Comparison of ENCODE assay signal across 13 cellular contexts in genomic region chr3:150744041-150745026, GRCh38. TPM values are rescaled to one million over a fixed set of nuclear protein-coding genes. Genes with fewer than 3 reads are reported as not detected.
DNase-seq lines count a peak whose midpoint lies in the region; ATAC-seq, FAIRE-seq and TF ChIP-seq lines count a peak whose summit lies in the region.
"Had no signal": no experiment of that assay in that cellular context is flagged by ENCODE, and none has a peak within 500 bp of the region (broad histone marks: within the 10 kb centered on the region; RNA-seq: fewer than 3 reads in every experiment).

No MANE protein-coding gene starts in this region.

- no peak overlapping the region for H4K5ac ChIP-seq in IMR-90 (ENCODE audit: low read depth, low read length)

- H3K27me3 Mint-ChIP-seq in astrocyte (ENCODE audit: low read depth, unreplicated experiment) = no peaks in the 10 kb centered on the region

- no peak for TF ChIP-seq POLR2A in A549 (IDR thresholded peaks at IDR 0.05; ENCODE audit: low read length)
- TF ChIP-seq POLR2A in IMR-90 (IDR thresholded peaks at IDR 0.05; ENCODE audit: low read depth, low read length) = no peak

- H3K4me3 ChIP-seq in A549 (no peak overlapping the region), IMR-90 (ENCODE audit: insufficient read depth, low read depth, low read length) (no peak overlapping the region), astrocyte (ENCODE audit: insufficient read depth, low read depth, low read length) (no peak overlapping the region), mucosa of descending colon (no peak overlapping the region)

- POLR2A ChIA-PET in A549 (lab: Yijun Ruan, JAX) (interaction anchor here (0.8 kb wide), 1 partner anchor 81 kb away, joined by 3 read pairs; no protein-coding TSS in a partner anchor), IMR-90 (lab: Charles Lee; ENCODE audit: unreplicated experiment) (no interaction called here)

- H3K4me1 ChIP-seq in A549 (peaks cover 37% of the 10 kb centered on the region), IMR-90 (ENCODE audit: control insufficient read depth, insufficient read depth, low read length) (peaks cover 14% of the 10 kb centered on the region), astrocyte (ENCODE audit: insufficient read depth, low read length) (peaks cover 23% of the 10 kb centered on the region), mucosa of descending colon (ENCODE audit: low read depth) (peaks cover 35% of the 10 kb centered on the region)

- intact Hi-C loops in IMR-90 (cut with micrococcal nuclease) = no loop called here
- intact Hi-C loops in mucosa of descending colon (cut with DNase I, micrococcal nuclease) = no loop called here

- no peaks in the 10 kb centered on the region for H3K9me3 ChIP-seq in A549
- no peaks in the 10 kb centered on the region for H3K9me3 ChIP-seq in IMR-90 (ENCODE audit: control insufficient read depth, insufficient read depth, low read length)
- no peaks in the 10 kb centered on the region for H3K9me3 ChIP-seq in astrocyte (ENCODE audit: insufficient read depth, low read depth, low read length)
- no peaks in the 10 kb centered on the region for H3K9me3 ChIP-seq in mucosa of descending colon
- H3K9me3 ChIP-seq: neutrophil had no signal

- no peak overlapping the region for H2BK15ac ChIP-seq in IMR-90 (ENCODE audit: low read depth, low read length)

- no peak overlapping the region for H3K4ac ChIP-seq in IMR-90 (ENCODE audit: low read depth, low read length)

- FAIRE-seq in A549 (lab: Jason Lieb, UNC) (no peak), astrocyte (lab: Jason Lieb, UNC) (no peak)
- FAIRE-seq: endometrium, urothelium cell line had no signal

- peak overlapping the region; percentile 99 for H3K27ac Mint-ChIP-seq in astrocyte (ENCODE audit: unreplicated experiment)

- peaks cover 69% of the 10 kb centered on the region for H3K4me1 Mint-ChIP-seq in astrocyte (ENCODE audit: low read depth, unreplicated experiment)

- H3K4me3 Mint-ChIP-seq in astrocyte (ENCODE audit: unreplicated experiment) = peak overlapping the region; percentile 9

- H3K23ac ChIP-seq in IMR-90 (ENCODE audit: low read depth, low read length) = no peak overlapping the region; the same call in 1 of the 2 replicates

- no peak overlapping the region for H3K56ac ChIP-seq in IMR-90 (ENCODE audit: extremely low read depth, insufficient read depth, low read length)

- 0 out of 2 replicates have a peak overlapping the region, but pooled peaks have one; percentile 72 for H2AK5ac ChIP-seq in IMR-90 (ENCODE audit: low read depth, low read length)

- peaks cover 43 to 91% of the 10 kb centered on the region in 2 experiments for H3K79me1 ChIP-seq in IMR-90 (ENCODE audit: low read depth in 1 of 2, low read length in 2 of 2)

- no peak overlapping the region for H4K8ac ChIP-seq in IMR-90 (ENCODE audit: low read depth in 2 of 2, low read length in 2 of 2)

- no peak overlapping the region for H2BK20ac ChIP-seq in IMR-90 (ENCODE audit: low read depth, low read length)

- in situ Hi-C loops in IMR-90 (cut with MboI; ENCODE audit: low sequenced_read_pairs) = no loop called here

- no peak overlapping the region for H3K14ac ChIP-seq in IMR-90 (replicated peaks; ENCODE audit: low read depth, low read length)

- no peak for TF ChIP-seq RAD21 in A549 (conservative IDR thresholded peaks at IDR 0.05 in 1 of 2, IDR thresholded peaks at IDR 0.05 in 1 of 2)
- no peak for TF ChIP-seq RAD21 in IMR-90 (IDR thresholded peaks at IDR 0.05; ENCODE audit: low read length)

- no peak for TF ChIP-seq CTCF in A549 (IDR thresholded peaks at IDR 0.05)
- no peak for TF ChIP-seq CTCF in IMR-90 (conservative IDR thresholded peaks at IDR 0.05; ENCODE audit: low read depth, low read length)
- TF ChIP-seq CTCF in astrocyte (IDR thresholded peaks at IDR 0.05; ENCODE audit: insufficient read depth, low read depth, low read length) = no peak
- no peak for TF ChIP-seq CTCF in mucosa of descending colon (IDR thresholded peaks at IDR 0.05)

- DNase-seq in A549 (ENCODE audit: low read depth in 1 of 2, low spot score in 1 of 2) (no peak), IMR-90 (no peak), astrocyte (ENCODE audit: low read depth) (no peak), mucosa of descending colon (no peak), AML-193 (lab: John Stamatoyannopoulos, UW) (no peak), nucleus accumbens (lab: John Stamatoyannopoulos, UW) (no peak)
- no peak for DNase-seq in stimulated activated CD4-positive, alpha-beta T cell treated with anti-CD3 and anti-CD28 coated beads, Interleukin-1b, Interleukin-23, amount 100 ng/mL, for 48 hours
- DNase-seq: NCI-H187 treated with DMSO at 0.1 percent for 48 hours had no signal

- ATAC-seq in A549 (peak in 1 of 2 experiments; percentile 39; a peak in 3 of 6 replicates), IMR-90 (ENCODE audit: low read depth) (no peak), mucosa of descending colon (peak; percentile 35), HG03354 (IDR thresholded peaks at IDR 0.05; ENCODE audit: poor library complexity, severe bottlenecking, unreplicated experiment) (no peak)

- peaks cover 77% of the 10 kb centered on the region for H4K20me1 ChIP-seq in IMR-90 (ENCODE audit: insufficient read depth, low read length)
- peaks cover 68% of the 10 kb centered on the region for H4K20me1 ChIP-seq in astrocyte (ENCODE audit: insufficient read depth, low read length)

- peaks cover 29% of the 10 kb centered on the region for H3K9me1 ChIP-seq in IMR-90 (ENCODE audit: insufficient read depth, low read length)

- TF ChIP-seq EP300 in A549 (IDR thresholded peaks at IDR 0.05) = no peak

- no peaks in the 10 kb centered on the region for H3K9me3 Mint-ChIP-seq in astrocyte (ENCODE audit: unreplicated experiment)

- H2AFZ ChIP-seq in IMR-90 (replicated peaks; ENCODE audit: low read length, poor library complexity) = no peak overlapping the region
- no peak overlapping the region for H2AFZ ChIP-seq in astrocyte (ENCODE audit: low read depth, low read length)

- no peak overlapping the region for H2AK9ac ChIP-seq in IMR-90 (replicated peaks; ENCODE audit: low read depth, low read length, poor library complexity)

- no peak overlapping the region for H2BK120ac ChIP-seq in IMR-90 (ENCODE audit: low read depth, low read length)

- dilution Hi-C loops in IMR-90 (cut with HindIII; ENCODE audit: low sequenced_read_pairs, unreplicated experiment) = no loop called here

- peaks cover 72% of the 10 kb centered on the region for H3K79me2 ChIP-seq in astrocyte (ENCODE audit: insufficient read depth, low read length)

- H3K27ac ChIP-seq in A549 (peak overlapping the region; percentile 24 to 33; a peak in 2 of 6 replicates), IMR-90 (ENCODE audit: insufficient read depth, low read length) (no peak overlapping the region), astrocyte (ENCODE audit: low read depth, low read length) (no peak overlapping the region)
- H3K27ac ChIP-seq: neutrophil had no signal

- peaks cover 18% of the 10 kb centered on the region for H3K36me3 ChIP-seq in IMR-90 (ENCODE audit: control insufficient read depth, insufficient read depth, low read length)
- H3K36me3 ChIP-seq in astrocyte (ENCODE audit: insufficient read depth, low read length) = no peaks in the 10 kb centered on the region
- no peaks in the 10 kb centered on the region for H3K36me3 ChIP-seq in mucosa of descending colon (ENCODE audit: low read depth)

- 47% methylated on average over 8 of the region's 8 CpGs for WGBS in A549 (ENCODE audit: missing lambda C conversion rate)
- WGBS in IMR-90 (ENCODE audit: extremely low coverage in 2 of 2, insufficient read length in 1 of 2), 2 experiments = 58% methylated on average over 2 of the region's 8 CpGs; no CpG with 5 or more reads in 1 of the 2 experiments

- no peaks in the 10 kb centered on the region for H3K27me3 ChIP-seq in IMR-90 (ENCODE audit: control insufficient read depth, insufficient read depth, low read length)
- H3K27me3 ChIP-seq in astrocyte (ENCODE audit: insufficient read depth, low read length) = no peaks in the 10 kb centered on the region
- H3K27me3 ChIP-seq: neutrophil had no signal

- H3K4me2 ChIP-seq in A549 (peak overlapping the region; percentile 48), IMR-90 (ENCODE audit: low read depth, low read length) (no peak overlapping the region), astrocyte (ENCODE audit: low read length) (peak overlapping the region; percentile 39)

- H3K9ac ChIP-seq in IMR-90 (ENCODE audit: low read depth, low read length) (no peak overlapping the region), astrocyte (ENCODE audit: low read length) (no peak overlapping the region)

- no peak overlapping the region for H2BK5ac ChIP-seq in IMR-90 (ENCODE audit: low read depth, low read length, poor library complexity, severe bottlenecking)

- H3K18ac ChIP-seq in IMR-90 (ENCODE audit: low read depth, low read length) = no peak overlapping the region

- CTCF ChIA-PET in A549 (lab: Yijun Ruan, JAX) = interaction anchor here (1.1 to 1.5 kb wide), 3 partner anchors 11 to 22 kb away, joined by 3 to 5 read pairs (median 3); no protein-coding TSS in a partner anchor
- CTCF ChIA-PET in IMR-90 (lab: Yijun Ruan, JAX) = no interaction called here

- BruUV-seq in IMR-90 (replicated peaks; lab: Mats Ljungman, UMichigan) = no TSS peak

- peaks cover 16% of the 10 kb centered on the region for H3K36me3 Mint-ChIP-seq in astrocyte (ENCODE audit: low read depth, unreplicated experiment)

- H4K91ac ChIP-seq in IMR-90 (ENCODE audit: insufficient read depth, low read depth, low read length) = no peak overlapping the region

RNA-seq across cellular contexts. Expression of gene SIAH2, which starts 18.6 kb away (rescaled TPM):
- polyA plus RNA-seq in A549 (2011; rRNA removed) (24.8 and 28.6 TPM in 2 replicates), A549 (2017; fragmentation: RNase III; extraction: RNeasy Plus Mini Kit Qiagen cat#74134 plus additional on column Dnase treatment) (10.7 to 11.4 TPM (median 11.2 TPM) in 3 replicates), IMR-90 (2012; rRNA removed) (61.8 and 78.2 TPM in 2 replicates)
- 44.4 and 54.3 TPM in 2 replicates for polyA plus RNA-seq in A549 (2012; cell fraction: cytosol; rRNA removed)
- 20.5 and 52.2 TPM in 2 replicates for polyA plus RNA-seq in A549 (2012; cell fraction: nucleus; rRNA removed)
- polyA minus RNA-seq in A549 (2011; rRNA and poly(A)+ RNA removed) = 48.4 and 56.9 TPM in 2 replicates
- total RNA-seq in IMR-90 (2012; rRNA removed) (24.7 and 26.1 TPM in 2 replicates), astrocyte (39.3 and 46.2 TPM in 2 replicates), mucosa of descending colon (10 to 100 TPM; 17.2 to 31.8 (median 23.5) TPM)
- 10.3 and 19.5 TPM in 2 replicates for polyA plus RNA-seq in IMR-90 (2012; cell fraction: cytosol; rRNA removed)
- polyA plus RNA-seq in IMR-90 (2012; cell fraction: nucleus; rRNA removed; ENCODE audit: low replicate concordance) = 16.8 and 18.9 TPM in 2 replicates

RNA-seq across cellular contexts. Expression of gene ERICH6, which starts 40.6 kb away (rescaled TPM):
- polyA plus RNA-seq in A549 (2011; rRNA removed) = 0.06 and 0.07 TPM in 2 replicates
- polyA plus RNA-seq in A549 (2012; cell fraction: cytosol; rRNA removed) = 0.05 TPM in 2 replicates
- polyA plus RNA-seq in A549 (2012; cell fraction: nucleus; rRNA removed) = 0.04 and 0.11 TPM in 2 replicates
- polyA plus RNA-seq in A549 (2017; fragmentation: RNase III; extraction: RNeasy Plus Mini Kit Qiagen cat#74134 plus additional on column Dnase treatment) = 0.12 to 0.18 TPM in 2 of 3 replicates, not detected in the other
- 0.19 TPM in 1 of 2 replicates, not detected in the other for polyA minus RNA-seq in A549 (2011; rRNA and poly(A)+ RNA removed)
- total RNA-seq in IMR-90 (2012; rRNA removed) = under 0.01 TPM in 1 of 2 replicates, not detected in the other
- not detected in 2 replicates for polyA plus RNA-seq in IMR-90 (2012; rRNA removed)
- polyA plus RNA-seq in IMR-90 (2012; cell fraction: cytosol; rRNA removed) = not detected in 2 replicates
- polyA plus RNA-seq in IMR-90 (2012; cell fraction: nucleus; rRNA removed; ENCODE audit: low replicate concordance) = 0.03 TPM in 1 of 2 replicates, not detected in the other
- total RNA-seq in astrocyte = 0.09 TPM in 1 of 2 replicates, not detected in the other
- total RNA-seq in mucosa of descending colon = not detected
- total RNA-seq: HT1080 had no signal

Comparison
In these comparisons a context has a peak if more than half of its experiments do, and no peak if none do; other contexts are left out.
1. H3K27ac ChIP-seq: peak in A549 (2 of 2); none in IMR-90 (single experiment) and astrocyte (single experiment).